Comparison of ENCODE assay signal across 1 cellular context in genomic region chr18:23235860-23236259, GRCh38.
TF ChIP-seq lines count a peak whose summit lies in the region.

No MANE protein-coding gene starts in this region.

TF ChIP-seq in H1, 55 proteins besides CTCF, POLR2A, EP300 and RAD21:
- no peak for TF ChIP-seq RBBP5 (IDR thresholded peaks at IDR 0.05; ENCODE audit: borderline replicate concordance, low read depth, low read length)
- no peak for TF ChIP-seq RFX5 (IDR thresholded peaks at IDR 0.05; ENCODE audit: borderline replicate concordance, low read depth, low read length)
- no peak for TF ChIP-seq CEBPB (IDR thresholded peaks at IDR 0.05; ENCODE audit: low read depth, low read length)
- TF ChIP-seq SP2 (IDR thresholded peaks at IDR 0.05; ENCODE audit: low read length), result no peak
- no peak for TF ChIP-seq SP4 (IDR thresholded peaks at IDR 0.05; ENCODE audit: low read length)
- no peak for TF ChIP-seq YY1 (IDR thresholded peaks at IDR 0.05; ENCODE audit: low read depth, low read length)
- TF ChIP-seq SIRT6 (IDR thresholded peaks at IDR 0.05; ENCODE audit: low read length), result no peak
- TF ChIP-seq ATF3 (IDR thresholded peaks at IDR 0.05; ENCODE audit: insufficient read depth, low read depth, low read length), result no peak
- no peak for TF ChIP-seq EZH2 (IDR thresholded peaks at IDR 0.05; ENCODE audit: low read depth, low read length, severe bottlenecking)
- no peak for TF ChIP-seq HDAC6 (IDR thresholded peaks at IDR 0.05; ENCODE audit: low read depth, low read length)
- no peak for TF ChIP-seq USF2 (IDR thresholded peaks at IDR 0.05; ENCODE audit: low read length)
- no peak for TF ChIP-seq KDM4A (IDR thresholded peaks at IDR 0.05; ENCODE audit: low read depth, low read length, severe bottlenecking)
